In genomic region chr17:74585711-74586110, GRCh38 we compare ENCODE assay signal across 17 cellular contexts. TPM values are rescaled to one million over a fixed set of nuclear protein-coding genes. Genes with fewer than 3 reads are reported as not detected.
DNase-seq lines count a peak whose midpoint lies in the region; ATAC-seq and TF ChIP-seq lines count a peak whose summit lies in the region.
"Had no signal": no experiment of that assay in that cellular context is flagged by ENCODE, and none has a peak within 500 bp of the region (broad histone marks: within the 10 kb centered on the region; RNA-seq: fewer than 3 reads in every experiment).

No MANE protein-coding gene starts in this region.

- peak overlapping the region in 2 of 3 donors; percentile 14 to 50 for H3K9ac ChIP-seq in skeletal muscle tissue (ENCODE audit: low read depth in 1 of 3, low read length in 3 of 3)
- H3K9ac ChIP-seq: BLaER1 treated with 17β-estradiol and CSF1 and Interleukin-3, amounts not matched to agents 10 nM and 100 nM had no signal

- H3K27me3 ChIP-seq in left ventricle myocardium inferior (ENCODE audit: low read depth) (peaks cover 18% of the 10 kb centered on the region), skeletal muscle tissue (ENCODE audit: control insufficient read depth in 3 of 3, insufficient read depth in 3 of 3, low read length in 3 of 3) (no peaks in the 10 kb centered on the region), GM23338 (ENCODE audit: insufficient read depth) (no peaks in the 10 kb centered on the region)
- H3K27me3 ChIP-seq: BLaER1 treated with 17β-estradiol and CSF1 and Interleukin-3, amounts not matched to agents 10 nM and 100 nM had no signal

- no peaks in the 10 kb centered on the region for H3K9me2 ChIP-seq in GM23338 (ENCODE audit: insufficient read depth)

- no peak overlapping the region for H3K27ac ChIP-seq in left ventricle myocardium inferior (replicated peaks)
- H3K27ac ChIP-seq in skeletal muscle tissue (ENCODE audit: low read depth, low read length) = peak overlapping the region; percentile 65
- no peak overlapping the region for H3K27ac ChIP-seq in GM23338 (ENCODE audit: low read depth)
- H3K27ac ChIP-seq: 22Rv1; BLaER1 treated with 17β-estradiol and CSF1 and Interleukin-3, amounts not matched to agents 10 nM and 100 nM had no signal

- no peak overlapping the region for H2AFZ ChIP-seq in GM23338

- H3K36me3 Mint-ChIP-seq in nephron (ENCODE audit: low read depth) (no peaks in the 10 kb centered on the region), GM23338 (ENCODE audit: low read depth) (no peaks in the 10 kb centered on the region)
- H3K36me3 Mint-ChIP-seq: CD4-positive, alpha-beta memory T cell had no signal

- H3K4me3 Mint-ChIP-seq in nephron (no peak overlapping the region), GM23338 (no peak overlapping the region)
- H3K4me3 Mint-ChIP-seq: CD4-positive, alpha-beta memory T cell had no signal

- H3F3A ChIP-seq in GM23338 (replicated peaks; ENCODE audit: low read depth) = no peaks in the 10 kb centered on the region

- peak; percentile 44 for ATAC-seq in left ventricle myocardium superior
- no peak for ATAC-seq in GM23338

- H3K4me2 ChIP-seq in GM23338 = no peak overlapping the region
- H3K4me2 ChIP-seq: BLaER1 treated with 17β-estradiol and CSF1 and Interleukin-3, amounts not matched to agents 10 nM and 100 nM had no signal

- H3K4me1 ChIP-seq in left ventricle myocardium inferior (peaks cover 4% of the 10 kb centered on the region), skeletal muscle tissue (ENCODE audit: control insufficient read depth in 3 of 3, insufficient read depth in 3 of 3, low read length in 3 of 3) (peaks cover 0 to 10% (median 7%) of the 10 kb centered on the region in 3 donors), GM23338 (ENCODE audit: insufficient read depth) (no peaks in the 10 kb centered on the region)
- H3K4me1 ChIP-seq: BE2C; BLaER1 treated with 17β-estradiol and CSF1 and Interleukin-3, amounts not matched to agents 10 nM and 100 nM; Caco-2 had no signal

- intact Hi-C loops in left ventricle myocardium superior (cut with micrococcal nuclease) = no loop called here
- intact Hi-C loops in left ventricle myocardium inferior (cut with micrococcal nuclease) = no loop called here

- H3K4me1 Mint-ChIP-seq in nephron = no peaks in the 10 kb centered on the region
- peaks cover 3% of the 10 kb centered on the region; the same call in 1 of the 3 replicates for H3K4me1 Mint-ChIP-seq in GM23338

- peaks cover 3% of the 10 kb centered on the region for H3K9me3 ChIP-seq in left ventricle myocardium inferior (replicated peaks)
- H3K9me3 ChIP-seq in skeletal muscle tissue (ENCODE audit: control insufficient read depth in 3 of 3, low read length in 3 of 3) = no peaks in the 10 kb centered on the region
- H3K9me3 ChIP-seq: BE2C had no signal

- H3K9me3 Mint-ChIP-seq in nephron = no peaks in the 10 kb centered on the region
- no peaks in the 10 kb centered on the region; the same call in 2 of the 3 replicates for H3K9me3 Mint-ChIP-seq in GM23338

- no peak for DNase-seq in left ventricle myocardium superior
- DNase-seq in left ventricle myocardium inferior = no peak
- DNase-seq in AML-193 (lab: John Stamatoyannopoulos, UW) = no peak
- no peak for DNase-seq in GM23338 (ENCODE audit: low spot score)
- DNase-seq: BE2C; Caco-2; CD4-positive, alpha-beta memory T cell; DMS153; DND-41; H7; HCEC 1CT had no signal

- TF ChIP-seq CTCF in left ventricle myocardium inferior (IDR thresholded peaks at IDR 0.05; ENCODE audit: borderline replicate concordance) = no peak
- no peak for TF ChIP-seq CTCF in nephron (IDR thresholded peaks at IDR 0.05; ENCODE audit: unreplicated experiment in 3 of 3)
- TF ChIP-seq CTCF in GM23338 (conservative IDR thresholded peaks at IDR 0.05; ENCODE audit: low read depth in 2 of 2) = no peak

- H3K27ac Mint-ChIP-seq in nephron = peak overlapping the region; percentile 24 to 58 (median 55)
- no peak overlapping the region for H3K27ac Mint-ChIP-seq in GM23338
- H3K27ac Mint-ChIP-seq: CD4-positive, alpha-beta memory T cell had no signal

- peaks cover 14% of the 10 kb centered on the region for H3K27me3 Mint-ChIP-seq in nephron (ENCODE audit: low read depth)
- no peaks in the 10 kb centered on the region for H3K27me3 Mint-ChIP-seq in GM23338 (ENCODE audit: insufficient read depth, low read depth, poor library complexity)

- H3K79me2 ChIP-seq in GM23338 (replicated peaks; ENCODE audit: insufficient read depth) = no peaks in the 10 kb centered on the region

- H3K36me3 ChIP-seq in left ventricle myocardium inferior (no peaks in the 10 kb centered on the region), skeletal muscle tissue (ENCODE audit: control insufficient read depth in 3 of 3, insufficient read depth in 3 of 3, low read length in 3 of 3) (no peaks in the 10 kb centered on the region), GM23338 (ENCODE audit: insufficient read depth) (no peaks in the 10 kb centered on the region)
- H3K36me3 ChIP-seq: BE2C; BLaER1 treated with 17β-estradiol and CSF1 and Interleukin-3, amounts not matched to agents 10 nM and 100 nM had no signal

- H4K20me1 ChIP-seq in GM23338 (replicated peaks; ENCODE audit: insufficient read depth) = no peaks in the 10 kb centered on the region
- H4K20me1 ChIP-seq: BLaER1 treated with 17β-estradiol and CSF1 and Interleukin-3, amounts not matched to agents 10 nM and 100 nM had no signal

- H3K4me3 ChIP-seq in left ventricle myocardium inferior = no peak overlapping the region
- peak overlapping the region in 1 of 3 donors; percentile 24 for H3K4me3 ChIP-seq in skeletal muscle tissue (ENCODE audit: low read length in 3 of 3)
- H3K4me3 ChIP-seq in GM23338 = no peak overlapping the region
- H3K4me3 ChIP-seq: BLaER1 treated with 17β-estradiol and CSF1 and Interleukin-3, amounts not matched to agents 10 nM and 100 nM had no signal

TF ChIP-seq in GM23338, 12 proteins besides CTCF, POLR2A, EP300 and RAD21 (continues in another document):
- no peak for TF ChIP-seq REST (IDR thresholded peaks at IDR 0.05; ENCODE audit: unreplicated experiment)
- no peak for TF ChIP-seq EZH2phosphoT487 (IDR thresholded peaks at IDR 0.05; ENCODE audit: unreplicated experiment)

RNA-seq across cellular contexts. Expression of gene CD300LD, which starts 6.4 kb away (rescaled TPM):
- total RNA-seq in left ventricle myocardium superior (not detected), left ventricle myocardium inferior (not detected), skeletal muscle tissue (not detected)
- not detected in 2 replicates for total RNA-seq in GM23338 (2014; rRNA removed; shearing (Covaris generic))
- not detected in 2 replicates for polyA plus RNA-seq in GM23338 (2016; fragmentation: Nextera tagmentation; extraction: Ambion mirVana)
- total RNA-seq: Caco-2; CD4-positive, alpha-beta memory T cell; H1; H7 had no signal
- polyA plus RNA-seq: AG04450; CD4-positive, alpha-beta memory T cell; H1 had no signal

RNA-seq across cellular contexts. Expression of gene CD300H, which starts 18.4 kb away (rescaled TPM):
- total RNA-seq in left ventricle myocardium superior (not detected), left ventricle myocardium inferior (not detected), skeletal muscle tissue (not detected)
- not detected in 2 replicates for total RNA-seq in GM23338 (2014; rRNA removed; shearing (Covaris generic))
- polyA plus RNA-seq in GM23338 (2016; fragmentation: Nextera tagmentation; extraction: Ambion mirVana) = not detected in 2 replicates
- total RNA-seq: Caco-2; CD4-positive, alpha-beta memory T cell; H1; H7 had no signal
- polyA plus RNA-seq: AG04450; CD4-positive, alpha-beta memory T cell; H1 had no signal

RNA-seq across cellular contexts. Expression of gene CD300E, which starts 37.8 kb away (rescaled TPM):
- 0.27 TPM for total RNA-seq in left ventricle myocardium superior
- total RNA-seq in left ventricle myocardium inferior = 0.30 TPM
- 0.52 TPM for total RNA-seq in skeletal muscle tissue
- total RNA-seq in GM23338 (2014; rRNA removed; shearing (Covaris generic)) = not detected in 2 replicates
- polyA plus RNA-seq in GM23338 (2016; fragmentation: Nextera tagmentation; extraction: Ambion mirVana) = not detected in 2 replicates
- total RNA-seq: Caco-2; CD4-positive, alpha-beta memory T cell; H1 had no signal
- polyA plus RNA-seq: AG04450; CD4-positive, alpha-beta memory T cell; H1 had no signal

RNA-seq across cellular contexts. Expression of gene CD300C, which starts 39.8 kb away (rescaled TPM):
- 0.82 TPM for total RNA-seq in left ventricle myocardium superior
- 0.71 TPM for total RNA-seq in left ventricle myocardium inferior
- under 0.01 TPM for total RNA-seq in skeletal muscle tissue
- not detected in 2 replicates for total RNA-seq in GM23338 (2014; rRNA removed; shearing (Covaris generic))
- not detected in 2 replicates for polyA plus RNA-seq in GM23338 (2016; fragmentation: Nextera tagmentation; extraction: Ambion mirVana)
- total RNA-seq: Caco-2; CD4-positive, alpha-beta memory T cell; H1; H7 had no signal
- polyA plus RNA-seq: AG04450; CD4-positive, alpha-beta memory T cell; H1 had no signal

RNA-seq across cellular contexts. Expression of gene CD300LB, which starts 54.4 kb away (rescaled TPM):
- total RNA-seq in left ventricle myocardium superior (0.25 TPM), left ventricle myocardium inferior (not detected), skeletal muscle tissue (not detected)
- not detected in 2 replicates for total RNA-seq in GM23338 (2014; rRNA removed; shearing (Covaris generic))
- polyA plus RNA-seq in GM23338 (2016; fragmentation: Nextera tagmentation; extraction: Ambion mirVana) = not detected in 2 replicates
- total RNA-seq: Caco-2, H1, H7 had no signal
- polyA plus RNA-seq: AG04450; CD4-positive, alpha-beta memory T cell; H1 had no signal
